In the genomic region with DNA sequence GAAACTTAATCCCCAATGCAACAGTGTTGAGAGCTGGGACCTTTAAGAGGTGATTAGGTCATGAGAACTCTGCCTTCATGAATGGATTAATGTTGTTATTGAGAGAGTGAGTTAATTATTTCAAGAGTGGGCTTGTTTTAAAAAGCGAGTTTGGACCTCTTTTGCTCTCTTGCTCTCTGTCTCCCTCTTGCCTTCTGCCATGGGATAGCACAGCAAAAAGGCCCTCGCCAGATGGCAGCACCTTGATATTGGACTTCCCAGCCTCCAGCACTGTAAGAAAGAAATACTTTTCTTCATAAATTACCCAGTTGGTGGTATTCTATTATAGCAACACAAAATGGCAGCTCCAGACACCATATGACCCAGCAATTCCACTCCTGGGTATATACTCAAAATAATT, we compare ENCODE assay signal across 8 cellular contexts. TPM values are rescaled to one million over a fixed set of nuclear protein-coding genes. Genes with fewer than 3 reads are reported as not detected.
DNase-seq lines count a peak whose midpoint lies in the region; ATAC-seq, FAIRE-seq and TF ChIP-seq lines count a peak whose summit lies in the region.

No MANE protein-coding gene starts in this region.

- no peak for FAIRE-seq in HepG2 (lab: Jason Lieb, UNC)

- DNase-seq in DMS53 (lab: John Stamatoyannopoulos, UW) (peak; percentile 75), Kasumi-1 (lab: John Stamatoyannopoulos, UW) (peak; percentile 33 to 51), HepG2 (ENCODE audit: low spot score) (peak; percentile 18), NCI-H1105 treated with DMSO at 0.1 percent for 48 hours (lab: John Stamatoyannopoulos, UW) (no peak), caudate nucleus (lab: John Stamatoyannopoulos, UW) (no peak), H7 (no peak)
- DNase-seq in activated CD4-positive, alpha-beta memory T cell treated with anti-CD3 and anti-CD28 coated beads, Interleukin-2, amount 10 ng/mL, durations not matched to agents 7 days and 5 days: peak; percentile 43

- BruUV-seq in HepG2 (replicated peaks; lab: Mats Ljungman, UMichigan): no TSS peak

- no peak overlapping the region for H3K9ac ChIP-seq in HepG2 (ENCODE audit: insufficient read depth, low read depth, low read length)

- WGBS in HepG2 (ENCODE audit: low lambda C conversion rate): 0% methylated on average over 2 of the region's 2 CpGs

- no peaks in the 10 kb centered on the region for H3K27me3 Mint-ChIP-seq in activated CD4-positive, alpha-beta memory T cell treated with anti-CD3 and anti-CD28 coated beads, Interleukin-2, amount 10 ng/mL, durations not matched to agents 7 days and 5 days

- H3K9me3 ChIP-seq in HepG2 (ENCODE audit: low read length): no peaks in the 10 kb centered on the region

- TF ChIP-seq CTCF in HepG2 (CRISPR knock-in tag; IDR thresholded peaks at IDR 0.05): peak; percentile 69

- no peak for TF ChIP-seq POLR2A in HepG2 (IDR thresholded peaks at IDR 0.05; ENCODE audit: insufficient read depth in 1 of 2, low read depth in 2 of 2, low read length in 2 of 2)

- H3K79me2 ChIP-seq in HepG2 (ENCODE audit: insufficient read depth, low read length): no peaks in the 10 kb centered on the region

- H3K4me3 ChIP-seq in HepG2 (replicated peaks in 1 of 3; ENCODE audit: insufficient read depth in 1 of 3, low read depth in 2 of 3, low read length in 3 of 3): no peak overlapping the region
- H3K4me3 ChIP-seq in H7 (ENCODE audit: insufficient read depth, low read depth, low read length): no peak overlapping the region

- H3K9me3 Mint-ChIP-seq in activated CD4-positive, alpha-beta memory T cell treated with anti-CD3 and anti-CD28 coated beads, Interleukin-2, amount 10 ng/mL, durations not matched to agents 7 days and 5 days: no peaks in the 10 kb centered on the region

- intact Hi-C loops in HepG2 (cut with micrococcal nuclease; ENCODE audit: unreplicated experiment): no loop called here

- H3K36me3 ChIP-seq in HepG2 (replicated peaks in 1 of 2; ENCODE audit: control insufficient read depth in 1 of 2, insufficient read depth in 2 of 2, low read length in 2 of 2) (no peaks in the 10 kb centered on the region), H7 (replicated peaks; ENCODE audit: control insufficient read depth, insufficient read depth, low read length) (no peaks in the 10 kb centered on the region)

- H3K27ac Mint-ChIP-seq in activated CD4-positive, alpha-beta memory T cell treated with anti-CD3 and anti-CD28 coated beads, Interleukin-2, amount 10 ng/mL, durations not matched to agents 7 days and 5 days: no peak overlapping the region

- POLR2A ChIA-PET in activated CD4-positive, alpha-beta memory T cell treated with anti-CD3 and anti-CD28 coated beads, Interleukin-2, amount 10 ng/mL, durations not matched to agents 7 days and 5 days (lab: Charles Lee): no interaction called here
- POLR2A ChIA-PET in HepG2 (lab: Yijun Ruan, JAX): no interaction called here

- no peak for TF ChIP-seq EP300 in HepG2 (IDR thresholded peaks at IDR 0.05; ENCODE audit: low read depth in 2 of 2, low read length in 2 of 2)
- no peak for TF ChIP-seq EP300 in HepG2 (CRISPR knock-in tag; IDR thresholded peaks at IDR 0.05; ENCODE audit: borderline replicate concordance)

- H3K4me2 ChIP-seq in HepG2 (ENCODE audit: low read depth, low read length): no peak overlapping the region

- H3K27me3 ChIP-seq in HepG2 (ENCODE audit: control insufficient read depth in 1 of 2, insufficient read depth in 2 of 2, low read length in 2 of 2): peaks cover 0 to 1% of the 10 kb centered on the region in 2 experiments; a peak in 1 of 5 replicates
- no peaks in the 10 kb centered on the region; the same call in 1 of the 2 replicates for H3K27me3 ChIP-seq in H7 (ENCODE audit: control insufficient read depth, insufficient read depth, low read length)

- no peak overlapping the region for H3K4me3 Mint-ChIP-seq in activated CD4-positive, alpha-beta memory T cell treated with anti-CD3 and anti-CD28 coated beads, Interleukin-2, amount 10 ng/mL, durations not matched to agents 7 days and 5 days

- H3K4me1 ChIP-seq in HepG2 (ENCODE audit: insufficient read depth, low read length): peaks cover 28% of the 10 kb centered on the region

- no peaks in the 10 kb centered on the region for H4K20me1 ChIP-seq in HepG2 (ENCODE audit: insufficient read depth, low read length)

- in situ Hi-C loops in HepG2 (cut with HindIII; ENCODE audit: extremely low pct_ligation_motif_present, low pct_unique_long_range_greater_than_20kb): no loop called here

- H3K27ac ChIP-seq in HepG2 (ENCODE audit: extremely low read length, insufficient read depth, low read length) (no peak overlapping the region), caudate nucleus (ENCODE audit: low read depth, low read length) (no peak overlapping the region)

- CTCF ChIA-PET in activated CD4-positive, alpha-beta memory T cell treated with anti-CD3 and anti-CD28 coated beads, Interleukin-2, amount 10 ng/mL, durations not matched to agents 7 days and 5 days (lab: Charles Lee): interaction anchor here (0.7 to 1.6 kb wide), 6 partner anchors 16 to 843 kb away, joined by 3 to 9 read pairs (median 3); no protein-coding TSS in a partner anchor
- CTCF ChIA-PET in HepG2 (lab: Yijun Ruan, JAX; ENCODE audit: low intra/inter-chr PET ratio, low total read pairs): interaction anchor here (1.9 kb wide), 1 partner anchor 30 kb away, joined by 6 read pairs; no protein-coding TSS in a partner anchor

- TF ChIP-seq RAD21 in HepG2 (CRISPR knock-in tag; IDR thresholded peaks at IDR 0.05): no peak

- ATAC-seq in HepG2 (peak; percentile 48; the same call in 1 of the 3 replicates), HG03108 (IDR thresholded peaks at IDR 0.05; ENCODE audit: unreplicated experiment) (no peak)

- peaks cover 12% of the 10 kb centered on the region for H3K4me1 Mint-ChIP-seq in activated CD4-positive, alpha-beta memory T cell treated with anti-CD3 and anti-CD28 coated beads, Interleukin-2, amount 10 ng/mL, durations not matched to agents 7 days and 5 days

- no peak overlapping the region for H2AFZ ChIP-seq in HepG2 (ENCODE audit: low read length)

- no peaks in the 10 kb centered on the region for H3K36me3 Mint-ChIP-seq in activated CD4-positive, alpha-beta memory T cell treated with anti-CD3 and anti-CD28 coated beads, Interleukin-2, amount 10 ng/mL, durations not matched to agents 7 days and 5 days (ENCODE audit: low read depth)

TF ChIP-seq in HepG2, 621 proteins besides CTCF, POLR2A, EP300 and RAD21 (continues in another document):
- TF ChIP-seq TAF1 (CRISPR knock-in tag; IDR thresholded peaks at IDR 0.05): no peak

RNA-seq across cellular contexts. Expression of gene ATP6AP2, which starts 7.0 kb away (rescaled TPM):
- 10 to 100 TPM; 72.9 to 77.8 TPM for total RNA-seq in activated CD4-positive, alpha-beta memory T cell treated with anti-CD3 and anti-CD28 coated beads, Interleukin-2, amount 10 ng/mL, durations not matched to agents 7 days and 5 days
- total RNA-seq in HepG2 (2016; rRNA removed; fragmentation: Illumina TruSeq; extraction: Trizol): 29.0 and 55.6 TPM in 2 replicates
- 4.1 TPM in 2 replicates for total RNA-seq in HepG2 (2016; cell fraction: cytosol; rRNA removed; fragmentation: Illumina TruSeq; extraction: Trizol; ENCODE audit: low read depth)
- total RNA-seq in HepG2 (2016; cell fraction: insoluble cytoplasmic fraction; rRNA removed; fragmentation: Illumina TruSeq; extraction: Trizol): 32.6 and 56.9 TPM in 2 replicates
- 7.8 and 9.1 TPM in 2 replicates for total RNA-seq in HepG2 (2016; cell fraction: membrane; rRNA removed; fragmentation: Illumina TruSeq; extraction: Trizol)
- total RNA-seq in HepG2 (2016; cell fraction: nucleus; rRNA removed; fragmentation: Illumina TruSeq; extraction: Trizol): 52.1 and 67.7 TPM in 2 replicates
- 93.5 and 108 TPM in 2 replicates for polyA plus RNA-seq in HepG2 (2011; rRNA removed)
- 53.3 and 81.4 TPM in 2 replicates for polyA plus RNA-seq in HepG2 (2011; cell fraction: cytosol; rRNA removed)
- 24.6 and 29.7 TPM in 2 replicates for polyA plus RNA-seq in HepG2 (2011; cell fraction: nucleus; rRNA removed)
- polyA plus RNA-seq in HepG2 (2012): 58.5 and 72.4 TPM in 2 replicates
- 4.0 and 4.1 TPM in 2 replicates for polyA plus RNA-seq in HepG2 (2016; cell fraction: cytosol; fragmentation: Illumina TruSeq; extraction: Trizol; ENCODE audit: low read depth)
- polyA plus RNA-seq in HepG2 (2016; cell fraction: insoluble cytoplasmic fraction; fragmentation: Illumina TruSeq; extraction: Trizol; ENCODE audit: low read depth): 35.9 and 36.1 TPM in 2 replicates
- polyA plus RNA-seq in HepG2 (2016; cell fraction: membrane; fragmentation: Illumina TruSeq; extraction: Trizol; ENCODE audit: low read depth): 6.9 and 7.3 TPM in 2 replicates
- polyA plus RNA-seq in HepG2 (2016; cell fraction: nucleus; fragmentation: Illumina TruSeq; extraction: Trizol; ENCODE audit: insufficient read depth, low read depth): 84.4 and 93.6 TPM in 2 replicates
- polyA minus RNA-seq in HepG2 (2011; rRNA and poly(A)+ RNA removed; ENCODE audit: low replicate concordance): 46.6 and 99.6 TPM in 2 replicates
- polyA minus RNA-seq in HepG2 (2011; cell fraction: cytosol; rRNA and poly(A)+ RNA removed): 54.8 and 81.6 TPM in 2 replicates
- 29.4 and 33.7 TPM in 2 replicates for polyA minus RNA-seq in HepG2 (2011; cell fraction: nucleus; rRNA and poly(A)+ RNA removed)
- 112 and 113 TPM in 2 replicates for total RNA-seq in H7 (2014; rRNA removed; shearing (Covaris generic))

RNA-seq across cellular contexts. Expression of gene MPC1L, which starts 49.5 kb away (rescaled TPM):
- total RNA-seq in activated CD4-positive, alpha-beta memory T cell treated with anti-CD3 and anti-CD28 coated beads, Interleukin-2, amount 10 ng/mL, durations not matched to agents 7 days and 5 days: not detected
- total RNA-seq in HepG2 (2016; rRNA removed; fragmentation: Illumina TruSeq; extraction: Trizol): not detected in 2 replicates
- total RNA-seq in HepG2 (2016; cell fraction: cytosol; rRNA removed; fragmentation: Illumina TruSeq; extraction: Trizol; ENCODE audit: low read depth): not detected in 2 replicates
- not detected in 2 replicates for total RNA-seq in HepG2 (2016; cell fraction: insoluble cytoplasmic fraction; rRNA removed; fragmentation: Illumina TruSeq; extraction: Trizol)
- total RNA-seq in HepG2 (2016; cell fraction: membrane; rRNA removed; fragmentation: Illumina TruSeq; extraction: Trizol): not detected in 2 replicates
- not detected in 2 replicates for total RNA-seq in HepG2 (2016; cell fraction: nucleus; rRNA removed; fragmentation: Illumina TruSeq; extraction: Trizol)
- not detected in 2 replicates for polyA plus RNA-seq in HepG2 (2011; rRNA removed)
- not detected in 2 replicates for polyA plus RNA-seq in HepG2 (2011; cell fraction: cytosol; rRNA removed)
- not detected in 2 replicates for polyA plus RNA-seq in HepG2 (2011; cell fraction: nucleus; rRNA removed)
- polyA plus RNA-seq in HepG2 (2012): not detected in 2 replicates
- polyA plus RNA-seq in HepG2 (2016; cell fraction: cytosol; fragmentation: Illumina TruSeq; extraction: Trizol; ENCODE audit: low read depth): not detected in 2 replicates
- polyA plus RNA-seq in HepG2 (2016; cell fraction: insoluble cytoplasmic fraction; fragmentation: Illumina TruSeq; extraction: Trizol; ENCODE audit: low read depth): not detected in 2 replicates
- not detected in 2 replicates for polyA plus RNA-seq in HepG2 (2016; cell fraction: membrane; fragmentation: Illumina TruSeq; extraction: Trizol; ENCODE audit: low read depth)
- polyA plus RNA-seq in HepG2 (2016; cell fraction: nucleus; fragmentation: Illumina TruSeq; extraction: Trizol; ENCODE audit: insufficient read depth, low read depth): not detected in 2 replicates
- polyA minus RNA-seq in HepG2 (2011; rRNA and poly(A)+ RNA removed; ENCODE audit: low replicate concordance): not detected in 2 replicates
- polyA minus RNA-seq in HepG2 (2011; cell fraction: cytosol; rRNA and poly(A)+ RNA removed): not detected in 2 replicates
- polyA minus RNA-seq in HepG2 (2011; cell fraction: nucleus; rRNA and poly(A)+ RNA removed): not detected in 2 replicates
- not detected in 2 replicates for total RNA-seq in H7 (2014; rRNA removed; shearing (Covaris generic))

Comparison
In these comparisons a context has a peak if more than half of its experiments do, and no peak if none do; other contexts are left out.
1. DNase-seq: peak in DMS53 (single experiment), Kasumi-1 (2 of 2), activated CD4-positive, alpha-beta memory T cell treated with anti-CD3 and anti-CD28 coated beads, Interleukin-2, amount 10 ng/mL, durations not matched to agents 7 days and 5 days (single experiment) and HepG2 (single experiment); none in NCI-H1105 treated with DMSO at 0.1 percent for 48 hours (single experiment), caudate nucleus (0 of 61) and H7 (single experiment).